ENCODE assay signal across 8 cellular contexts in the genomic region with DNA sequence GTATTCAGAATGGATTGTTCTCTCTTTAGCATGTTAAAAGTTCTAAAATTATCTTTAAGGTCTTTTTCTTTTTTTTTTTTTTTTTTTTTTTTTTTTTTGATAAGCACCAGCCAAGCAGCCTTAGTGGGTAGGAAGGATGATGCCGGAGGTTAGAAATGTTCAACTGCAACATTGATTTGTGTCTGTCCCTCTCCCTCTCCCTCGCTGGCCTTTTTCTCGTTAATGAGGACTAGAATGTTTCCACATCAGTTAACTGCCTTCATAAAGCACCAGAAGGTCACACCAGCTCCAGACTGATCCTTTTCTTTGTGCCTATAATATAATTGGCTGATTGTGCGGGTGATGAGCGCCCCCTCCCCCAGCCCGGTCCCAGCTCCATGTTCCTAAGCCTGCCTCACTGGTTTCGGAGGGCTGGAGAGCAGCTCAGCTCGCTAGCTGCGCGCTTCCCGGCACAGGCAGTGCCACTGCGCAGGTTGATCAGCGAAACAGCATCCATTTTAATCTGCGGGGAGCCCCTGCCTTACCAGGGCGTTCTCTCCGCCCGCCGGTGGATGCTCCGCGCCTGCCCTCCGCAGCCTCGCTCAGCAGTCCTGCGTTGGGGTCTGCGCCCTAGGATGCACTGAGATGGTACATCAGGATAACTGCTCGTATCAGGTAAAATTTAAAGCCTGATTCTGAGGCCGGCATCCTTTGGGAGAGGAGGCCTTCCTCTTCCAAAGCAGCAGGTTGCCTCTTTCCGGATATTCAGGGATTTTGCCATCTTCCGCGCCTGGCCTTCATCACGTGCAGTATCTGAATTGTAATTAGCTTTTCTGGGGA. TPM values are rescaled to one million over a fixed set of nuclear protein-coding genes. Genes with fewer than 3 reads are reported as not detected.
DNase-seq lines count a peak whose midpoint lies in the region; ATAC-seq and TF ChIP-seq lines count a peak whose summit lies in the region.

SCHIP1 (plus strand) TSS at position 301 of the 819 bp plus-strand sequence.

- H3K36me3 Mint-ChIP-seq in naive B cell = no peaks in the 10 kb centered on the region

- ATAC-seq in GM19452 (IDR thresholded peaks at IDR 0.05; ENCODE audit: unreplicated experiment) (peak; percentile 62), naive B cell (ENCODE audit: low read depth in 2 of 2) (peak; percentile 73 to 82), HG03039 (IDR thresholded peaks at IDR 0.05; ENCODE audit: unreplicated experiment) (no peak), GM18861 (IDR thresholded peaks at IDR 0.05; ENCODE audit: unreplicated experiment) (no peak)

- DNase-seq in NCI-H2227 (lab: John Stamatoyannopoulos, UW; ENCODE audit: unreplicated experiment) (peak; percentile 88), epithelial cell of esophagus (ENCODE audit: low read depth) (peak; percentile 29), naive B cell (peak; percentile 17)
- DNase-seq in central memory CD4-positive, alpha-beta T cell = no peak
- DNase-seq in activated CD8-positive, alpha-beta memory T cell treated with anti-CD3 and anti-CD28 coated beads, Interleukin-2, amount 50 U/mL, for 4 hours = no peak

- H3K4me3 Mint-ChIP-seq in naive B cell = peak within 1 kb of the TSS; percentile 55 to 86 (median 78)

- peak within 1 kb of the TSS in 2 of 6 donors; percentile 25 to 52 for H3K27ac Mint-ChIP-seq in naive B cell

- H3K9me3 Mint-ChIP-seq in naive B cell = no peaks in the 10 kb centered on the region

- peaks cover 4 to 17% (median 13%) of the 10 kb centered on the region in 3 donors for H3K4me1 Mint-ChIP-seq in naive B cell

- H3K27me3 Mint-ChIP-seq in naive B cell = peaks cover 8 to 21% (median 13%) of the 10 kb centered on the region in 3 donors

- TF ChIP-seq CTCF in epithelial cell of esophagus (IDR thresholded peaks at IDR 0.05; ENCODE audit: insufficient read depth, low read depth, low read length, missing control alignments) = no peak

- peak within 1 kb of the TSS; percentile 31 for H3K4me3 ChIP-seq in epithelial cell of esophagus (ENCODE audit: low read length)

RNA-seq across cellular contexts. Expression of gene SCHIP1, which starts in this region (rescaled TPM):
- polyA plus RNA-seq in naive B cell (ENCODE audit: low read depth in 6 of 6) = not detected

Comparison
In these comparisons a context has a peak if more than half of its experiments do, and no peak if none do; other contexts are left out.
1. Peak in DNase-seq and ATAC-seq in naive B cell; RNA of the gene not detected or under 1 TPM.
2. DNase-seq: peak in NCI-H2227 (single experiment) and epithelial cell of esophagus (single experiment); none in central memory CD4-positive, alpha-beta T cell (single experiment) and activated CD8-positive, alpha-beta memory T cell treated with anti-CD3 and anti-CD28 coated beads, Interleukin-2, amount 50 U/mL, for 4 hours (single experiment).